Comparison of ENCODE assay signal across 18 cellular contexts in the genomic region with DNA sequence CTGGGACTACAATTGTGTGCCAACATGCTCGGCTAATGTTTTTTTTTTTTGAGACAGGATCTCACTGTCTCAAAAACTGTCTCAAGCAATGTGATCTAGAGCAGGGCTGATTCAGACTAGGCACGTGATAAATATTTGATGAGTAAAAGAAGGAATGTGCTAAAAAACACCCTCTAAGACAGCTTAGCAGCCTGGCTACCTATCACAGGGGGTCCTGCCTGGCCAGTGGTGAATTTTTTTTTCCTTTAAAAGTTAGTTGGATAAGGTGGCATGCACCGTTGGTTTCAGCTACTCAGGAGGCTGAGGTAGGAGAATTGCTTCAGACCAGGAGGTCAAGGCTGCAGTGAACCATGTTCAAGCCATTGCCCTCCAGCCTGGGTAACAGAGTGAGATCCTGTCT. TPM values are rescaled to one million over a fixed set of nuclear protein-coding genes. Genes with fewer than 3 reads are reported as not detected.
DNase-seq lines count a peak whose midpoint lies in the region; TF ChIP-seq lines count a peak whose summit lies in the region.
"Had no signal": no experiment of that assay in that cellular context is flagged by ENCODE, and none has a peak within 500 bp of the region (broad histone marks: within the 10 kb centered on the region; RNA-seq: fewer than 3 reads in every experiment).

No MANE protein-coding gene starts in this region.

- no peaks in the 10 kb centered on the region for H3K27me3 ChIP-seq in SK-N-SH (ENCODE audit: insufficient read depth)

- TF ChIP-seq RAD21 in SK-N-SH (IDR thresholded peaks at IDR 0.05; ENCODE audit: low read length): no peak

- no peaks in the 10 kb centered on the region for H3K4me1 ChIP-seq in SK-N-SH (ENCODE audit: control insufficient read depth in 1 of 2, insufficient read depth in 2 of 2, low read depth in 1 of 2, low read length in 1 of 2)
- H3K4me1 ChIP-seq: esophagus squamous epithelium, left lung had no signal

- no peaks in the 10 kb centered on the region for H3K9me2 ChIP-seq in SK-N-SH

- no peak overlapping the region for H3K27ac ChIP-seq in SK-N-SH (ENCODE audit: low read depth in 2 of 2, low read length in 1 of 2)
- no peak overlapping the region for H3K27ac ChIP-seq in caudate nucleus (ENCODE audit: low read depth, low read length)
- H3K27ac ChIP-seq: esophagus squamous epithelium, left lung, WERI-Rb-1 had no signal

- no peak overlapping the region for H3K4me3 ChIP-seq in SK-N-SH (ENCODE audit: low read depth in 2 of 2, low read length in 1 of 2)
- no peak overlapping the region for H3K4me3 ChIP-seq in fibroblast of the aortic adventitia (ENCODE audit: low read depth, low read length)
- H3K4me3 ChIP-seq: esophagus squamous epithelium, left lung had no signal

- POLR2A ChIA-PET in SK-N-SH (lab: Yijun Ruan, JAX): no interaction called here

- no peaks in the 10 kb centered on the region for H3K36me3 ChIP-seq in SK-N-SH (replicated peaks in 1 of 2; ENCODE audit: control insufficient read depth in 1 of 2, insufficient read depth in 2 of 2, low read length in 1 of 2)
- H3K36me3 ChIP-seq: esophagus squamous epithelium, left lung, WERI-Rb-1 had no signal

- CTCF ChIA-PET in SK-N-SH (lab: Yijun Ruan, JAX): interaction anchor here (1.0 to 1.2 kb wide), 2 partner anchors 15 to 155 kb away, joined by 3 to 4 read pairs; no protein-coding TSS in a partner anchor

- H3K4me2 ChIP-seq in SK-N-SH: peak overlapping the region; percentile 27; the same call in 1 of the 2 replicates

- TF ChIP-seq CTCF in SK-N-SH (IDR thresholded peaks at IDR 0.05) (no peak), fibroblast of the aortic adventitia (IDR thresholded peaks at IDR 0.05; ENCODE audit: insufficient read depth, low read length) (no peak)

- WGBS in SK-N-SH (ENCODE audit: low lambda C conversion rate): 40% methylated on average over 3 of the region's 3 CpGs

- H2AFZ ChIP-seq in SK-N-SH (ENCODE audit: low read depth): no peak overlapping the region

- no peaks in the 10 kb centered on the region for H4K20me1 ChIP-seq in SK-N-SH (ENCODE audit: insufficient read depth)

- TF ChIP-seq EP300 in SK-N-SH (IDR thresholded peaks at IDR 0.05; ENCODE audit: borderline replicate concordance in 1 of 2, low read depth in 1 of 2, low read length in 1 of 2): no peak

- H3F3A ChIP-seq in SK-N-SH (replicated peaks; ENCODE audit: insufficient read depth): no peaks in the 10 kb centered on the region

- H3K9me3 ChIP-seq in SK-N-SH: no peaks in the 10 kb centered on the region
- H3K9me3 ChIP-seq: esophagus squamous epithelium, left lung had no signal

- H3K9ac ChIP-seq in SK-N-SH: no peak overlapping the region

- DNase-seq in ELR (ENCODE audit: low read depth) (peak; percentile 70), SK-N-SH (no peak), fibroblast of the aortic adventitia (ENCODE audit: low read depth) (peak; percentile 44), renal cortical epithelial cell (ENCODE audit: low read depth) (peak; percentile 87), NCI-H446 treated with DMSO at 0.1 percent for 48 hours (lab: John Stamatoyannopoulos, UW) (no peak), D341Med (ENCODE audit: low spot score) (no peak), activated gamma-delta T cell (lab: John Stamatoyannopoulos, UW) (no peak), caudate nucleus (lab: John Stamatoyannopoulos, UW) (no peak)
- DNase-seq: activated CD4-positive, alpha-beta memory T cell treated with anti-CD3 and anti-CD28 coated beads for 36 hours; activated naive CD8-positive, alpha-beta T cell treated with anti-CD3 and anti-CD28 coated beads for 36 hours; activated T-cell treated with anti-CD3 and anti-CD28 coated beads, Interleukin-2, amount 50 U/mL, for 48 hours; esophagus squamous epithelium; left lung; NCI-H1105 treated with DMSO at 0.1 percent for 48 hours; NK-92 treated with Interleukin-12 subunit alpha and Interleukin-12 subunit beta, amount 100 ng/mL, for 24 hours; nucleus accumbens; stimulated activated CD4-positive, alpha-beta T cell treated with anti-CD3 and anti-CD28 coated beads, Interleukin-4, amount 100 ng/mL, for 24 hours; WERI-Rb-1 had no signal

- no peaks in the 10 kb centered on the region for H3K79me2 ChIP-seq in SK-N-SH (ENCODE audit: insufficient read depth)

TF ChIP-seq in SK-N-SH, 30 proteins besides CTCF, POLR2A, EP300 and RAD21:
- TF ChIP-seq TEAD4 (IDR thresholded peaks at IDR 0.05; ENCODE audit: borderline replicate concordance, insufficient read depth): no peak
- TF ChIP-seq FOXM1 (IDR thresholded peaks at IDR 0.05; ENCODE audit: low read depth): no peak
- no peak for TF ChIP-seq NFIC (IDR thresholded peaks at IDR 0.05; ENCODE audit: borderline replicate concordance)
- TF ChIP-seq MEF2A (IDR thresholded peaks at IDR 0.05; ENCODE audit: borderline replicate concordance, low read depth): no peak
- TF ChIP-seq, protein P1, sequence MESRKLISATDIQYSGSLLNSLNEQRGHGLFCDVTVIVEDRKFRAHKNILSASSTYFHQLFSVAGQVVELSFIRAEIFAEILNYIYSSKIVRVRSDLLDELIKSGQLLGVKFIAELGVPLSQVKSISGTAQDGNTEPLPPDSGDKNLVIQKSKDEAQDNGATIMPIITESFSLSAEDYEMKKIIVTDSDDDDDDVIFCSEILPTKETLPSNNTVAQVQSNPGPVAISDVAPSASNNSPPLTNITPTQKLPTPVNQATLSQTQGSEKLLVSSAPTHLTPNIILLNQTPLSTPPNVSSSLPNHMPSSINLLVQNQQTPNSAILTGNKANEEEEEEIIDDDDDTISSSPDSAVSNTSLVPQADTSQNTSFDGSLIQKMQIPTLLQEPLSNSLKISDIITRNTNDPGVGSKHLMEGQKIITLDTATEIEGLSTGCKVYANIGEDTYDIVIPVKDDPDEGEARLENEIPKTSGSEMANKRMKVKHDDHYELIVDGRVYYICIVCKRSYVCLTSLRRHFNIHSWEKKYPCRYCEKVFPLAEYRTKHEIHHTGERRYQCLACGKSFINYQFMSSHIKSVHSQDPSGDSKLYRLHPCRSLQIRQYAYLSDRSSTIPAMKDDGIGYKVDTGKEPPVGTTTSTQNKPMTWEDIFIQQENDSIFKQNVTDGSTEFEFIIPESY (IDR thresholded peaks at IDR 0.05; ENCODE audit: borderline replicate concordance, low read depth): no peak
- no peak for TF ChIP-seq EZH2phosphoT487 (IDR thresholded peaks at IDR 0.05; ENCODE audit: borderline replicate concordance, low read depth)
- no peak for TF ChIP-seq SIN3A (IDR thresholded peaks at IDR 0.05; ENCODE audit: borderline replicate concordance, low read depth, low read length)
- no peak for TF ChIP-seq TCF12 (IDR thresholded peaks at IDR 0.05)
- TF ChIP-seq ELF1 (IDR thresholded peaks at IDR 0.05): no peak
- no peak for TF ChIP-seq RFX5 (IDR thresholded peaks at IDR 0.05; ENCODE audit: low read length)
- no peak for TF ChIP-seq TAF1 (IDR thresholded peaks at IDR 0.05; ENCODE audit: borderline replicate concordance, low read depth, low read length)
- TF ChIP-seq RXRA (IDR thresholded peaks at IDR 0.05; ENCODE audit: borderline replicate concordance, low read depth): no peak
- TF ChIP-seq FOSL2 (IDR thresholded peaks at IDR 0.05; ENCODE audit: borderline replicate concordance, low read depth): no peak
- no peak for TF ChIP-seq GATA2 (CRISPR knock-in tag; IDR thresholded peaks at IDR 0.05)
- TF ChIP-seq, protein P2, sequence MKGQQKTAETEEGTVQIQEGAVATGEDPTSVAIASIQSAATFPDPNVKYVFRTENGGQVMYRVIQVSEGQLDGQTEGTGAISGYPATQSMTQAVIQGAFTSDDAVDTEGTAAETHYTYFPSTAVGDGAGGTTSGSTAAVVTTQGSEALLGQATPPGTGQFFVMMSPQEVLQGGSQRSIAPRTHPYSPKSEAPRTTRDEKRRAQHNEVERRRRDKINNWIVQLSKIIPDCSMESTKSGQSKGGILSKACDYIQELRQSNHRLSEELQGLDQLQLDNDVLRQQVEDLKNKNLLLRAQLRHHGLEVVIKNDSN (IDR thresholded peaks at IDR 0.05; ENCODE audit: borderline replicate concordance, low read depth): no peak

RNA-seq across cellular contexts. Expression of a gene that starts 14.8 kb away (rescaled TPM):
- polyA plus RNA-seq in SK-N-SH (2012; rRNA removed): 12.7 and 15.2 TPM in 2 replicates
- 10.5 and 10.9 TPM in 2 replicates for polyA plus RNA-seq in SK-N-SH (2012; cell fraction: cytosol; rRNA removed)
- polyA plus RNA-seq in SK-N-SH (2012; cell fraction: nucleus; rRNA removed): 19.6 and 31.5 TPM in 2 replicates
- total RNA-seq in fibroblast of the aortic adventitia (ENCODE audit: low replicate concordance): 23.3 and 29.4 TPM in 2 replicates
- total RNA-seq in renal cortical epithelial cell: 8.0 and 43.8 TPM in 2 replicates

RNA-seq across cellular contexts. Expression of a gene that starts 39.3 kb away (rescaled TPM):
- polyA plus RNA-seq in SK-N-SH (2012; rRNA removed): 28.9 and 35.1 TPM in 2 replicates
- polyA plus RNA-seq in SK-N-SH (2012; cell fraction: cytosol; rRNA removed): 12.4 and 23.5 TPM in 2 replicates
- polyA plus RNA-seq in SK-N-SH (2012; cell fraction: nucleus; rRNA removed): 17.0 and 19.2 TPM in 2 replicates
- 1.8 and 16.4 TPM in 2 replicates for total RNA-seq in fibroblast of the aortic adventitia (ENCODE audit: low replicate concordance)
- 1.6 and 19.9 TPM in 2 replicates for total RNA-seq in renal cortical epithelial cell
- total RNA-seq: activated CD4-positive, alpha-beta memory T cell treated with anti-CD3 and anti-CD28 coated beads for 36 hours; activated naive CD8-positive, alpha-beta T cell treated with anti-CD3 and anti-CD28 coated beads for 36 hours had no signal

Comparison
In these comparisons a context has a peak if more than half of its experiments do, and no peak if none do; other contexts are left out.
1. DNase-seq: peak in ELR (single experiment), fibroblast of the aortic adventitia (single experiment) and renal cortical epithelial cell (single experiment); none in SK-N-SH (single experiment), NCI-H446 treated with DMSO at 0.1 percent for 48 hours (single experiment), D341Med (single experiment), activated gamma-delta T cell (single experiment) and caudate nucleus (0 of 61).